In genomic region chr3:88113311-88114162, GRCh38 we compare ENCODE assay signal across 8 cellular contexts. TPM values are rescaled to one million over a fixed set of nuclear protein-coding genes. Genes with fewer than 3 reads are reported as not detected.
A peak's percentile ranks its signal among the peaks of the same experiment; 100 is the strongest.
DNase-seq lines count a peak whose midpoint lies in the region; ATAC-seq and TF ChIP-seq lines count a peak whose summit lies in the region.

No MANE protein-coding gene starts in this region.

- ATAC-seq in GM19438 (IDR thresholded peaks at IDR 0.05; ENCODE audit: low read depth, unreplicated experiment) = peak; percentile 90
- peak; percentile 94 for ATAC-seq in HG03442 (IDR thresholded peaks at IDR 0.05; ENCODE audit: unreplicated experiment)
- peak; percentile 95 for ATAC-seq in naive thymus-derived CD4-positive, alpha-beta T cell
- peak; percentile 87 for ATAC-seq in stimulated activated naive CD8-positive, alpha-beta T cell treated with anti-CD3 and anti-CD28 coated beads, Interleukin-15, amount 100 ng/mL, for 72 hours

- TF ChIP-seq POLR2A in erythroblast (IDR thresholded peaks at IDR 0.05; ENCODE audit: low read length) = no peak

- H3K27ac Mint-ChIP-seq in activated CD4-positive, alpha-beta memory T cell treated with anti-CD3 and anti-CD28 coated beads for 36 hours = no peak overlapping the region
- H3K27ac Mint-ChIP-seq in naive thymus-derived CD4-positive, alpha-beta T cell = peak overlapping the region in 3 of 9 donors; percentile 28 to 68 (median 32)
- H3K27ac Mint-ChIP-seq in stimulated activated naive CD8-positive, alpha-beta T cell treated with anti-CD3 and anti-CD28 coated beads, Interleukin-15, amount 100 ng/mL, for 72 hours = peak overlapping the region in 1 of 2 donors; percentile 25

- H3K27me3 Mint-ChIP-seq in activated CD4-positive, alpha-beta memory T cell treated with anti-CD3 and anti-CD28 coated beads for 36 hours = no peaks in the 10 kb centered on the region
- no peaks in the 10 kb centered on the region for H3K27me3 Mint-ChIP-seq in naive thymus-derived CD4-positive, alpha-beta T cell
- H3K27me3 Mint-ChIP-seq in stimulated activated naive CD8-positive, alpha-beta T cell treated with anti-CD3 and anti-CD28 coated beads, Interleukin-15, amount 100 ng/mL, for 72 hours = no peaks in the 10 kb centered on the region

- H3K4me1 Mint-ChIP-seq in activated CD4-positive, alpha-beta memory T cell treated with anti-CD3 and anti-CD28 coated beads for 36 hours (ENCODE audit: low read depth) = peaks cover 34% of the 10 kb centered on the region
- H3K4me1 Mint-ChIP-seq in naive thymus-derived CD4-positive, alpha-beta T cell = peaks cover 6 to 35% (median 26%) of the 10 kb centered on the region in 7 donors
- H3K4me1 Mint-ChIP-seq in stimulated activated naive CD8-positive, alpha-beta T cell treated with anti-CD3 and anti-CD28 coated beads, Interleukin-15, amount 100 ng/mL, for 72 hours = peaks cover 22% of the 10 kb centered on the region

- H3K27me3 ChIP-seq in naive thymus-derived CD4-positive, alpha-beta T cell (ENCODE audit: control insufficient read depth in 2 of 2, insufficient read depth in 2 of 2, low read length in 2 of 2) = no peaks in the 10 kb centered on the region

- H3K4me1 ChIP-seq in naive thymus-derived CD4-positive, alpha-beta T cell (ENCODE audit: control insufficient read depth in 2 of 2, insufficient read depth in 2 of 2, low read length in 2 of 2) = no peaks in the 10 kb centered on the region

- POLR2A ChIA-PET in activated CD4-positive, alpha-beta memory T cell treated with anti-CD3 and anti-CD28 coated beads for 36 hours (lab: Charles Lee) = interaction anchor here (0.7 kb wide), 1 partner anchor 55 kb away, joined by 3 read pairs; the partner anchor contains the start of gene CGGBP1
- POLR2A ChIA-PET in naive thymus-derived CD4-positive, alpha-beta T cell (lab: Charles Lee) = interaction anchor here (1.3 kb wide), 1 partner anchor 36 kb away, joined by 4 read pairs; the partner anchor contains the start of gene C3orf38

- CTCF ChIA-PET in activated CD4-positive, alpha-beta memory T cell treated with anti-CD3 and anti-CD28 coated beads for 36 hours (lab: Charles Lee) = interaction anchor here (0.7 to 2.5 kb wide), 38 partner anchors 8 to 852 kb away, joined by 3 to 19 read pairs (median 6); partner anchors contain the start of genes C3orf38, CGGBP1 and ZNF654
- CTCF ChIA-PET in naive thymus-derived CD4-positive, alpha-beta T cell (lab: Charles Lee) = interaction anchor here (0.7 to 3.7 kb wide), 18 partner anchors 9 to 815 kb away, joined by 3 to 31 read pairs (median 4); no protein-coding TSS in a partner anchor

- no peak overlapping the region for H3K27ac ChIP-seq in naive thymus-derived CD4-positive, alpha-beta T cell (ENCODE audit: low read depth, low read length)

- H3K9me3 ChIP-seq in naive thymus-derived CD4-positive, alpha-beta T cell (ENCODE audit: control insufficient read depth in 2 of 3, low read length in 3 of 3) = no peaks in the 10 kb centered on the region

- peaks cover 21% of the 10 kb centered on the region for H3K36me3 Mint-ChIP-seq in activated CD4-positive, alpha-beta memory T cell treated with anti-CD3 and anti-CD28 coated beads for 36 hours
- H3K36me3 Mint-ChIP-seq in naive thymus-derived CD4-positive, alpha-beta T cell = peaks cover 0 to 35% (median 24%) of the 10 kb centered on the region in 5 donors

- H3K36me3 ChIP-seq in naive thymus-derived CD4-positive, alpha-beta T cell (ENCODE audit: control insufficient read depth in 2 of 3, insufficient read depth in 3 of 3, low read length in 3 of 3) = peaks cover 0 to 21% (median 6%) of the 10 kb centered on the region in 3 experiments

- DNase-seq in DMS 273 treated with DMSO at 0.1 percent for 48 hours (lab: John Stamatoyannopoulos, UW) = peak; percentile 3
- DNase-seq in NCI-H748 treated with DMSO at 0.1 percent for 48 hours (lab: John Stamatoyannopoulos, UW) = peak; percentile 9
- peak; percentile 56 for DNase-seq in activated CD4-positive, alpha-beta memory T cell treated with anti-CD3 and anti-CD28 coated beads for 36 hours
- peak; percentile 73 to 85 for DNase-seq in erythroblast (lab: John Stamatoyannopoulos, UW)
- DNase-seq in naive thymus-derived CD4-positive, alpha-beta T cell = peak in 8 of 9 donors; percentile 29 to 73 (median 62)
- peak; percentile 31 to 35 for DNase-seq in stimulated activated naive CD8-positive, alpha-beta T cell treated with anti-CD3 and anti-CD28 coated beads, Interleukin-15, amount 100 ng/mL, for 72 hours

- H3K9me3 Mint-ChIP-seq in activated CD4-positive, alpha-beta memory T cell treated with anti-CD3 and anti-CD28 coated beads for 36 hours = no peaks in the 10 kb centered on the region
- peaks cover 0 to 5% (median 0%) of the 10 kb centered on the region in 11 donors for H3K9me3 Mint-ChIP-seq in naive thymus-derived CD4-positive, alpha-beta T cell
- no peaks in the 10 kb centered on the region for H3K9me3 Mint-ChIP-seq in stimulated activated naive CD8-positive, alpha-beta T cell treated with anti-CD3 and anti-CD28 coated beads, Interleukin-15, amount 100 ng/mL, for 72 hours

- no peak overlapping the region for H3K4me3 Mint-ChIP-seq in activated CD4-positive, alpha-beta memory T cell treated with anti-CD3 and anti-CD28 coated beads for 36 hours
- no peak overlapping the region for H3K4me3 Mint-ChIP-seq in naive thymus-derived CD4-positive, alpha-beta T cell
- H3K4me3 Mint-ChIP-seq in stimulated activated naive CD8-positive, alpha-beta T cell treated with anti-CD3 and anti-CD28 coated beads, Interleukin-15, amount 100 ng/mL, for 72 hours = no peak overlapping the region

- H3K4me3 ChIP-seq in naive thymus-derived CD4-positive, alpha-beta T cell (ENCODE audit: low read length) = no peak overlapping the region

- intact Hi-C loops in activated CD4-positive, alpha-beta memory T cell treated with anti-CD3 and anti-CD28 coated beads for 36 hours (cut with micrococcal nuclease) = loop anchor here (1.0 to 2.0 kb wide), 8 partner anchors 19 to 781 kb away; partner anchors contain the start of genes CGGBP1 and ZNF654
- intact Hi-C loops in naive thymus-derived CD4-positive, alpha-beta T cell (cut with micrococcal nuclease) = loop anchor here (1.0 to 10.0 kb wide), 10 partner anchors 17 to 815 kb away; partner anchors contain the start of genes CGGBP1 (in 2 of the 2) and ZNF654 (in 2 of the 2)

RNA-seq across cellular contexts. Expression of gene C3orf38, which starts 36.2 kb away (rescaled TPM):
- 10 to 100 TPM; 25.1 to 25.8 TPM for total RNA-seq in activated CD4-positive, alpha-beta memory T cell treated with anti-CD3 and anti-CD28 coated beads for 36 hours
- total RNA-seq in naive thymus-derived CD4-positive, alpha-beta T cell = 10 to 100 TPM; 28.9 to 40.2 (median 34.7) TPM
- 10 to 100 TPM; 19.4 to 21.9 TPM for polyA plus RNA-seq in naive thymus-derived CD4-positive, alpha-beta T cell

RNA-seq across cellular contexts. Expression of gene ZNF654, which starts 54.5 kb away (rescaled TPM):
- total RNA-seq in activated CD4-positive, alpha-beta memory T cell treated with anti-CD3 and anti-CD28 coated beads for 36 hours = 10 to 100 TPM; 15.6 to 16.7 TPM
- 10 to 100 TPM; 11.4 to 32.2 (median 25.4) TPM for total RNA-seq in naive thymus-derived CD4-positive, alpha-beta T cell
- polyA plus RNA-seq in naive thymus-derived CD4-positive, alpha-beta T cell = 10 to 100 TPM; 12.5 to 13.3 TPM

RNA-seq across cellular contexts. Expression of gene CGGBP1, which starts 54.7 kb away (rescaled TPM):
- 10 to 100 TPM; 87.7 to 88.9 TPM for total RNA-seq in activated CD4-positive, alpha-beta memory T cell treated with anti-CD3 and anti-CD28 coated beads for 36 hours
- 100 to 1,000 TPM in 3 of 5 experiments, 10 to 100 TPM in 2; 87.0 to 153 (median 115) TPM for total RNA-seq in naive thymus-derived CD4-positive, alpha-beta T cell
- polyA plus RNA-seq in naive thymus-derived CD4-positive, alpha-beta T cell = 100 to 1,000 TPM in 1 of 2 donors, 10 to 100 TPM in 1; 87.4 to 104 TPM

Comparison
In these comparisons a context has a peak if more than half of its experiments do, and no peak if none do; other contexts are left out.
1. DNase-seq: peak in every context shown above with its lines; median percentile 79 in erythroblast; 62 in naive thymus-derived CD4-positive, alpha-beta T cell; 56 in activated CD4-positive, alpha-beta memory T cell treated with anti-CD3 and anti-CD28 coated beads for 36 hours; 33 in stimulated activated naive CD8-positive, alpha-beta T cell treated with anti-CD3 and anti-CD28 coated beads, Interleukin-15, amount 100 ng/mL, for 72 hours; 9 in NCI-H748 treated with DMSO at 0.1 percent for 48 hours; 3 in DMS 273 treated with DMSO at 0.1 percent for 48 hours.